26 cellular contexts compared by ENCODE assay signal in genomic region chr1:162500805-162501204, GRCh38. TPM values are rescaled to one million over a fixed set of nuclear protein-coding genes. Genes with fewer than 3 reads are reported as not detected.
DNase-seq lines count a peak whose midpoint lies in the region; ATAC-seq and TF ChIP-seq lines count a peak whose summit lies in the region.
"Had no signal": no experiment of that assay in that cellular context is flagged by ENCODE, and none has a peak within 500 bp of the region (broad histone marks: within the 10 kb centered on the region; RNA-seq: fewer than 3 reads in every experiment).

No MANE protein-coding gene starts in this region.

- peaks cover 3% of the 10 kb centered on the region for H3K9me3 Mint-ChIP-seq in T-helper 2 cell treated with Interferon-gamma antibody and Interleukin-4, amounts not matched to agents 5 μg/mL and 100 μg/mL, for 36 hours
- H3K9me3 Mint-ChIP-seq in HFFc6 (no peaks in the 10 kb centered on the region), brain (peaks cover 0 to 5% (median 4%) of the 10 kb centered on the region in 5 experiments)
- H3K9me3 Mint-ChIP-seq: activated naive CD4-positive, alpha-beta T cell treated with anti-CD3 and anti-CD28 coated beads, Interleukin-2, amount 10 ng/mL, durations not matched to agents 7 days and 5 days; CD8-positive, alpha-beta memory T cell had no signal

- H3K27ac Mint-ChIP-seq in T-helper 2 cell treated with Interferon-gamma antibody and Interleukin-4, amounts not matched to agents 5 μg/mL and 100 μg/mL, for 36 hours, result no peak overlapping the region
- H3K27ac Mint-ChIP-seq in HFFc6, result peak overlapping the region; percentile 57
- no peak overlapping the region for H3K27ac Mint-ChIP-seq in brain
- H3K27ac Mint-ChIP-seq: activated naive CD4-positive, alpha-beta T cell treated with anti-CD3 and anti-CD28 coated beads, Interleukin-2, amount 10 ng/mL, durations not matched to agents 7 days and 5 days; activated T-helper 1 cell treated with anti-CD3 and anti-CD28 coated beads, Interleukin-12 subunit alpha, Interleukin-12 subunit beta, Interleukin-2, Interleukin-4 antibody, amounts not matched to agents 30 ng/mL and 10 ng/mL and 1 ng/mL, durations not matched to agents 14 hours and 24 hours and 36 hours; progenitor cell of endocrine pancreas had no signal

- peaks cover 58% of the 10 kb centered on the region for H3K36me3 ChIP-seq in BE2C
- H3K36me3 ChIP-seq in HAP-1 (replicated peaks), result peaks cover 56% of the 10 kb centered on the region

- ATAC-seq in omental fat pad (ENCODE audit: low FRiP score), result peak; percentile 78
- ATAC-seq: HepG2 had no signal

- H3K27me3 Mint-ChIP-seq in T-helper 2 cell treated with Interferon-gamma antibody and Interleukin-4, amounts not matched to agents 5 μg/mL and 100 μg/mL, for 36 hours (ENCODE audit: low read depth), result no peaks in the 10 kb centered on the region
- H3K27me3 Mint-ChIP-seq in HFFc6 (ENCODE audit: insufficient read depth) (no peaks in the 10 kb centered on the region; the same call in 1 of the 2 replicates), brain (peaks cover 8% of the 10 kb centered on the region)
- H3K27me3 Mint-ChIP-seq: activated naive CD4-positive, alpha-beta T cell treated with anti-CD3 and anti-CD28 coated beads, Interleukin-2, amount 10 ng/mL, durations not matched to agents 7 days and 5 days; progenitor cell of endocrine pancreas had no signal

- H3K4me3 Mint-ChIP-seq in T-helper 2 cell treated with Interferon-gamma antibody and Interleukin-4, amounts not matched to agents 5 μg/mL and 100 μg/mL, for 36 hours, result peak overlapping the region; percentile 44
- no peak overlapping the region for H3K4me3 Mint-ChIP-seq in HFFc6
- H3K4me3 Mint-ChIP-seq in brain, result peak overlapping the region in 3 of 5 experiments; percentile 65 to 75 (median 67)

- H3K4me3 ChIP-seq in BE2C (ENCODE audit: low read depth, low read length), result no peak overlapping the region
- no peak overlapping the region for H3K4me3 ChIP-seq in HAP-1
- H3K4me3 ChIP-seq: sigmoid colon had no signal

- H3K4me1 Mint-ChIP-seq in T-helper 2 cell treated with Interferon-gamma antibody and Interleukin-4, amounts not matched to agents 5 μg/mL and 100 μg/mL, for 36 hours (ENCODE audit: low read depth), result peaks cover 28% of the 10 kb centered on the region
- peaks cover 51% of the 10 kb centered on the region for H3K4me1 Mint-ChIP-seq in HFFc6 (ENCODE audit: low read depth)
- peaks cover 46% of the 10 kb centered on the region for H3K4me1 Mint-ChIP-seq in brain

- H3K27me3 ChIP-seq in BE2C (no peaks in the 10 kb centered on the region), HAP-1 (ENCODE audit: low read depth) (no peaks in the 10 kb centered on the region)
- H3K27me3 ChIP-seq: dorsolateral prefrontal cortex, sigmoid colon had no signal

- H3K9me3 ChIP-seq in BE2C (no peaks in the 10 kb centered on the region), HAP-1 (no peaks in the 10 kb centered on the region)
- H3K9me3 ChIP-seq: sigmoid colon had no signal

- TF ChIP-seq CTCF in HFFc6 (IDR thresholded peaks at IDR 0.05), result no peak
- TF ChIP-seq CTCF in brain (conservative IDR thresholded peaks at IDR 0.05), result no peak
- TF ChIP-seq CTCF in omental fat pad (IDR thresholded peaks at IDR 0.05), result no peak
- TF ChIP-seq CTCF in BE2C (IDR thresholded peaks at IDR 0.05; ENCODE audit: low read depth, low read length), result no peak

- in situ Hi-C loops in HAP-1 (cut with MboI; ENCODE audit: low sequenced_read_pairs), result no loop called here

- H3K36me3 Mint-ChIP-seq in T-helper 2 cell treated with Interferon-gamma antibody and Interleukin-4, amounts not matched to agents 5 μg/mL and 100 μg/mL, for 36 hours (ENCODE audit: low read depth), result peaks cover 33% of the 10 kb centered on the region
- H3K36me3 Mint-ChIP-seq in HFFc6 (ENCODE audit: low read depth) (peaks cover 21% of the 10 kb centered on the region), brain (peaks cover 31% of the 10 kb centered on the region)

- no peaks in the 10 kb centered on the region for H3K4me1 ChIP-seq in BE2C
- H3K4me1 ChIP-seq in HAP-1, result peaks cover 12% of the 10 kb centered on the region

- no peak for DNase-seq in T-helper 2 cell treated with Interferon-gamma antibody and Interleukin-4, amounts not matched to agents 5 μg/mL and 100 μg/mL, for 36 hours (ENCODE audit: low spot score)
- DNase-seq in T-helper 2 cell, result no peak
- DNase-seq in HFFc6, result no peak
- DNase-seq in omental fat pad (ENCODE audit: low spot score), result no peak
- DNase-seq in BE2C, result no peak
- no peak for DNase-seq in HAP-1 (ENCODE audit: low spot score in 2 of 2)
- no peak for DNase-seq in NCI-H2227 (lab: John Stamatoyannopoulos, UW; ENCODE audit: unreplicated experiment)
- DNase-seq: 8988T; activated CD4-positive, alpha-beta T cell treated with anti-CD3 and anti-CD28 coated beads, Interleukin-2, amount 50 U/mL, for 4 hours; activated naive CD4-positive, alpha-beta T cell treated with anti-CD3 and anti-CD28 coated beads, Interleukin-2, amount 10 ng/mL, durations not matched to agents 7 days and 5 days; AML-193; CD8-positive, alpha-beta memory T cell; DMS 273 treated with DMSO at 0.1 percent for 48 hours; dorsolateral prefrontal cortex; Kasumi-1; NCI-H1092; NCI-H1694 treated with DMSO at 0.1 percent for 48 hours; NCI-H2171 treated with DMSO at 0.1 percent for 48 hours; NCI-H524; Right ventricle myocardium superior; sigmoid colon; stimulated activated naive CD4-positive, alpha-beta T cell treated with Interleukin-2 at 50 U/mL for 16 hours had no signal

RNA-seq across cellular contexts. Expression of gene UHMK1, which starts 3.2 kb away (rescaled TPM):
- total RNA-seq in HFFc6 (2021; fragmentation: NEBNext Ultra II Directional; extraction: Animal tissue kit (Norgen Biotek cat#: 25700)), result 100 to 1,000 TPM in 4 of 6 experiments, 10 to 100 TPM in 2; 97.6 to 121 (median 105) TPM
- polyA plus RNA-seq in brain (ENCODE audit: insufficient read depth, low read depth, low replicate concordance), result 19.4 TPM
- total RNA-seq in omental fat pad, result 10 to 100 TPM; 56.9 to 83.1 (median 71.5) TPM
- polyA plus RNA-seq in BE2C (2012; ENCODE audit: insufficient read depth, insufficient read length, low read depth), result 7.3 TPM
